ENCODE assay signal across 1 cellular context in genomic region chr10:102394079-102394800, GRCh38.
TF ChIP-seq lines count a peak whose summit lies in the region.

No MANE protein-coding gene starts in this region.

TF ChIP-seq in K562, 482 proteins besides CTCF, POLR2A, EP300 and RAD21 (continued from another document and continues in another):
- TF ChIP-seq KLF1 (tag; IDR thresholded peaks at IDR 0.05) (no peak), RAD51 (IDR thresholded peaks at IDR 0.05; ENCODE audit: borderline replicate concordance, low read depth) (no peak), STAT5B (CRISPR knock-in tag; IDR thresholded peaks at IDR 0.05) (no peak), XRCC4 (IDR thresholded peaks at IDR 0.05; ENCODE audit: extremely low read depth, insufficient read depth, insufficient read length) (no peak), TFAP4 (CRISPR knock-in tag; IDR thresholded peaks at IDR 0.05; ENCODE audit: borderline replicate concordance) (peak; percentile 71; the same call in 1 of the 2 replicates), FIP1L1 (IDR thresholded peaks at IDR 0.05; ENCODE audit: low read depth, low read length, poor library complexity, severe bottlenecking) (no peak), ZKSCAN8 (CRISPR knock-in tag; IDR thresholded peaks at IDR 0.05) (no peak), ZNF311 (CRISPR knock-in tag; IDR thresholded peaks at IDR 0.05) (no peak), ZNF23 (CRISPR knock-in tag; IDR thresholded peaks at IDR 0.05) (no peak), NRF1 (conservative IDR thresholded peaks at IDR 0.05 in 1 of 2, IDR thresholded peaks at IDR 0.05 in 1 of 2) (peak; percentile 79 to 82), PHF20 (IDR thresholded peaks at IDR 0.05; ENCODE audit: partially characterized antibody) (peak; percentile 50), MLX (CRISPR knock-in tag; conservative IDR thresholded peaks at IDR 0.05) (0 out of 4 replicates have a peak, but pooled peaks of 1 of the 2 experiments have one; percentile 30), POLR2AphosphoS2 (IDR thresholded peaks at IDR 0.05; ENCODE audit: low read length) (no peak), ZFX (CRISPR knock-in tag; IDR thresholded peaks at IDR 0.05) (no peak), KHSRP (IDR thresholded peaks at IDR 0.05) (peak; percentile 74), CSDE1 (IDR thresholded peaks at IDR 0.05) (peak in 1 of 2 experiments; percentile 15; a peak in 1 of 4 replicates), ZNF282 (CRISPR knock-in tag; IDR thresholded peaks at IDR 0.05) (no peak), HDGF (IDR thresholded peaks at IDR 0.05) (no peak), RFX5 (IDR thresholded peaks at IDR 0.05; ENCODE audit: low read depth, low read length) (no peak), MAZ (CRISPR knock-in tag; conservative IDR thresholded peaks at IDR 0.05 in 1 of 2, IDR thresholded peaks at IDR 0.05 in 1 of 2) (peak; percentile 93 to 94), E2F6 (IDR thresholded peaks at IDR 0.05; ENCODE audit: borderline replicate concordance in 1 of 2, extremely low read depth in 1 of 2, insufficient read depth in 1 of 2, insufficient read length in 1 of 2, low read depth in 1 of 2, low read length in 1 of 2, poor library complexity in 1 of 2, severe bottlenecking in 1 of 2) (peak; percentile 62 to 79), RBBP5 (IDR thresholded peaks at IDR 0.05; ENCODE audit: borderline replicate concordance, insufficient read depth, low read length, poor library complexity, severe bottlenecking) (peak; percentile 2), SRSF1 (IDR thresholded peaks at IDR 0.05; ENCODE audit: low read depth, low read length) (no peak), BRD9 (IDR thresholded peaks at IDR 0.05; ENCODE audit: low read depth, partially characterized antibody) (no peak), GTF2B (IDR thresholded peaks at IDR 0.05; ENCODE audit: extremely low read depth, insufficient read length) (no peak), KLF16 (IDR thresholded peaks at IDR 0.05) (peak; percentile 32; the same call in 1 of the 2 replicates), EWSR1 (IDR thresholded peaks at IDR 0.05; ENCODE audit: borderline replicate concordance, low read depth, partially characterized antibody) (no peak), ZNF586 (CRISPR knock-in tag; conservative IDR thresholded peaks at IDR 0.05) (no peak), MYC (IDR thresholded peaks at IDR 0.05; ENCODE audit: low read depth, low read length) (no peak; the same call in 1 of the 2 replicates), MYC (CRISPR knock-in tag; IDR thresholded peaks at IDR 0.05; ENCODE audit: borderline replicate concordance, low read depth) (peak; percentile 53; the same call in 1 of the 2 replicates), ETV6 (IDR thresholded peaks at IDR 0.05; ENCODE audit: borderline replicate concordance in 1 of 2, low read depth in 2 of 2, low read length in 1 of 2) (peak; percentile 99 to 100), ETV6 (CRISPR knock-in tag; IDR thresholded peaks at IDR 0.05; ENCODE audit: borderline replicate concordance) (no peak), PHF8 (IDR thresholded peaks at IDR 0.05; ENCODE audit: borderline replicate concordance, low read length) (peak; percentile 55; the same call in 1 of the 2 replicates), IRF1 (CRISPR knock-in tag; IDR thresholded peaks at IDR 0.05; ENCODE audit: borderline replicate concordance) (no peak), FOS (IDR thresholded peaks at IDR 0.05; ENCODE audit: extremely low read depth, insufficient read length) (peak; percentile 38), ARHGAP35 (IDR thresholded peaks at IDR 0.05; ENCODE audit: partially characterized antibody) (no peak), ZNF316 (IDR thresholded peaks at IDR 0.05) (no peak), TSC22D4 (tag; IDR thresholded peaks at IDR 0.05) (no peak), ZNF41 (CRISPR knock-in tag; conservative IDR thresholded peaks at IDR 0.05) (no peak), ZNF395 (CRISPR knock-in tag; IDR thresholded peaks at IDR 0.05) (no peak), SAFB (IDR thresholded peaks at IDR 0.05; ENCODE audit: borderline replicate concordance, low read depth, low read length) (no peak), ZNF184 (CRISPR knock-in tag; IDR thresholded peaks at IDR 0.05) (no peak)
- TF ChIP-seq, protein P1, sequence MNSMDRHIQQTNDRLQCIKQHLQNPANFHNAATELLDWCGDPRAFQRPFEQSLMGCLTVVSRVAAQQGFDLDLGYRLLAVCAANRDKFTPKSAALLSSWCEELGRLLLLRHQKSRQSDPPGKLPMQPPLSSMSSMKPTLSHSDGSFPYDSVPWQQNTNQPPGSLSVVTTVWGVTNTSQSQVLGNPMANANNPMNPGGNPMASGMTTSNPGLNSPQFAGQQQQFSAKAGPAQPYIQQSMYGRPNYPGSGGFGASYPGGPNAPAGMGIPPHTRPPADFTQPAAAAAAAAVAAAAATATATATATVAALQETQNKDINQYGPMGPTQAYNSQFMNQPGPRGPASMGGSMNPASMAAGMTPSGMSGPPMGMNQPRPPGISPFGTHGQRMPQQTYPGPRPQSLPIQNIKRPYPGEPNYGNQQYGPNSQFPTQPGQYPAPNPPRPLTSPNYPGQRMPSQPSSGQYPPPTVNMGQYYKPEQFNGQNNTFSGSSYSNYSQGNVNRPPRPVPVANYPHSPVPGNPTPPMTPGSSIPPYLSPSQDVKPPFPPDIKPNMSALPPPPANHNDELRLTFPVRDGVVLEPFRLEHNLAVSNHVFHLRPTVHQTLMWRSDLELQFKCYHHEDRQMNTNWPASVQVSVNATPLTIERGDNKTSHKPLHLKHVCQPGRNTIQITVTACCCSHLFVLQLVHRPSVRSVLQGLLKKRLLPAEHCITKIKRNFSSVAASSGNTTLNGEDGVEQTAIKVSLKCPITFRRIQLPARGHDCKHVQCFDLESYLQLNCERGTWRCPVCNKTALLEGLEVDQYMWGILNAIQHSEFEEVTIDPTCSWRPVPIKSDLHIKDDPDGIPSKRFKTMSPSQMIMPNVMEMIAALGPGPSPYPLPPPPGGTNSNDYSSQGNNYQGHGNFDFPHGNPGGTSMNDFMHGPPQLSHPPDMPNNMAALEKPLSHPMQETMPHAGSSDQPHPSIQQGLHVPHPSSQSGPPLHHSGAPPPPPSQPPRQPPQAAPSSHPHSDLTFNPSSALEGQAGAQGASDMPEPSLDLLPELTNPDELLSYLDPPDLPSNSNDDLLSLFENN (IDR thresholded peaks at IDR 0.05; ENCODE audit: low read depth in 2 of 2, low read length in 2 of 2) = no peak
- TF ChIP-seq, protein P2, sequence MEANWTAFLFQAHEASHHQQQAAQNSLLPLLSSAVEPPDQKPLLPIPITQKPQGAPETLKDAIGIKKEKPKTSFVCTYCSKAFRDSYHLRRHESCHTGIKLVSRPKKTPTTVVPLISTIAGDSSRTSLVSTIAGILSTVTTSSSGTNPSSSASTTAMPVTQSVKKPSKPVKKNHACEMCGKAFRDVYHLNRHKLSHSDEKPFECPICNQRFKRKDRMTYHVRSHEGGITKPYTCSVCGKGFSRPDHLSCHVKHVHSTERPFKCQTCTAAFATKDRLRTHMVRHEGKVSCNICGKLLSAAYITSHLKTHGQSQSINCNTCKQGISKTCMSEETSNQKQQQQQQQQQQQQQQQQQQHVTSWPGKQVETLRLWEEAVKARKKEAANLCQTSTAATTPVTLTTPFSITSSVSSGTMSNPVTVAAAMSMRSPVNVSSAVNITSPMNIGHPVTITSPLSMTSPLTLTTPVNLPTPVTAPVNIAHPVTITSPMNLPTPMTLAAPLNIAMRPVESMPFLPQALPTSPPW (CRISPR knock-in tag; IDR thresholded peaks at IDR 0.05) = peak; percentile 97
- TF ChIP-seq, protein P3, sequence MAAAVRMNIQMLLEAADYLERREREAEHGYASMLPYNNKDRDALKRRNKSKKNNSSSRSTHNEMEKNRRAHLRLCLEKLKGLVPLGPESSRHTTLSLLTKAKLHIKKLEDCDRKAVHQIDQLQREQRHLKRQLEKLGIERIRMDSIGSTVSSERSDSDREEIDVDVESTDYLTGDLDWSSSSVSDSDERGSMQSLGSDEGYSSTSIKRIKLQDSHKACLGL (CRISPR knock-in tag; IDR thresholded peaks at IDR 0.05; ENCODE audit: borderline replicate concordance, poor library complexity, severe bottlenecking) = no peak
- TF ChIP-seq, protein P4, sequence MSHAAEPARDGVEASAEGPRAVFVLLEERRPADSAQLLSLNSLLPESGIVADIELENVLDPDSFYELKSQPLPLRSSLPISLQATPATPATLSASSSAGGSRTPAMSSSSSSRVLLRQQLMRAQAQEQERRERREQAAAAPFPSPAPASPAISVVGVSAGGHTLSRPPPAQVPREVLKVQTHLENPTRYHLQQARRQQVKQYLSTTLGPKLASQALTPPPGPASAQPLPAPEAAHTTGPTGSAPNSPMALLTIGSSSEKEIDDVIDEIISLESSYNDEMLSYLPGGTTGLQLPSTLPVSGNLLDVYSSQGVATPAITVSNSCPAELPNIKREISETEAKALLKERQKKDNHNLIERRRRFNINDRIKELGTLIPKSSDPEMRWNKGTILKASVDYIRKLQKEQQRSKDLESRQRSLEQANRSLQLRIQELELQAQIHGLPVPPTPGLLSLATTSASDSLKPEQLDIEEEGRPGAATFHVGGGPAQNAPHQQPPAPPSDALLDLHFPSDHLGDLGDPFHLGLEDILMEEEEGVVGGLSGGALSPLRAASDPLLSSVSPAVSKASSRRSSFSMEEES (CRISPR knock-in tag; IDR thresholded peaks at IDR 0.05) = no peak
- TF ChIP-seq, protein P5, sequence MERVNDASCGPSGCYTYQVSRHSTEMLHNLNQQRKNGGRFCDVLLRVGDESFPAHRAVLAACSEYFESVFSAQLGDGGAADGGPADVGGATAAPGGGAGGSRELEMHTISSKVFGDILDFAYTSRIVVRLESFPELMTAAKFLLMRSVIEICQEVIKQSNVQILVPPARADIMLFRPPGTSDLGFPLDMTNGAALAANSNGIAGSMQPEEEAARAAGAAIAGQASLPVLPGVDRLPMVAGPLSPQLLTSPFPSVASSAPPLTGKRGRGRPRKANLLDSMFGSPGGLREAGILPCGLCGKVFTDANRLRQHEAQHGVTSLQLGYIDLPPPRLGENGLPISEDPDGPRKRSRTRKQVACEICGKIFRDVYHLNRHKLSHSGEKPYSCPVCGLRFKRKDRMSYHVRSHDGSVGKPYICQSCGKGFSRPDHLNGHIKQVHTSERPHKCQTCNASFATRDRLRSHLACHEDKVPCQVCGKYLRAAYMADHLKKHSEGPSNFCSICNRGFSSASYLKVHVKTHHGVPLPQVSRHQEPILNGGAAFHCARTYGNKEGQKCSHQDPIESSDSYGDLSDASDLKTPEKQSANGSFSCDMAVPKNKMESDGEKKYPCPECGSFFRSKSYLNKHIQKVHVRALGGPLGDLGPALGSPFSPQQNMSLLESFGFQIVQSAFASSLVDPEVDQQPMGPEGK (CRISPR knock-in tag; IDR thresholded peaks at IDR 0.05; ENCODE audit: borderline replicate concordance) = no peak
- TF ChIP-seq, protein P6, sequence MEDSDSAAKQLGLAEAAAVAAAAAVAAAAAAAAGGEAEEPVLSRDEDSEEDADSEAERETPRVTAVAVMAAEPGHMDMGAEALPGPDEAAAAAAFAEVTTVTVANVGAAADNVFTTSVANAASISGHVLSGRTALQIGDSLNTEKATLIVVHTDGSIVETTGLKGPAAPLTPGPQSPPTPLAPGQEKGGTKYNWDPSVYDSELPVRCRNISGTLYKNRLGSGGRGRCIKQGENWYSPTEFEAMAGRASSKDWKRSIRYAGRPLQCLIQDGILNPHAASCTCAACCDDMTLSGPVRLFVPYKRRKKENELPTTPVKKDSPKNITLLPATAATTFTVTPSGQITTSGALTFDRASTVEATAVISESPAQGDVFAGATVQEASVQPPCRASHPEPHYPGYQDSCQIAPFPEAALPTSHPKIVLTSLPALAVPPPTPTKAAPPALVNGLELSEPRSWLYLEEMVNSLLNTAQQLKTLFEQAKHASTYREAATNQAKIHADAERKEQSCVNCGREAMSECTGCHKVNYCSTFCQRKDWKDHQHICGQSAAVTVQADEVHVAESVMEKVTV (CRISPR knock-in tag; IDR thresholded peaks at IDR 0.05) = peak; percentile 31; the same call in 1 of the 2 replicates
